Comparison of ENCODE assay signal across 2 cellular contexts in the genomic region with DNA sequence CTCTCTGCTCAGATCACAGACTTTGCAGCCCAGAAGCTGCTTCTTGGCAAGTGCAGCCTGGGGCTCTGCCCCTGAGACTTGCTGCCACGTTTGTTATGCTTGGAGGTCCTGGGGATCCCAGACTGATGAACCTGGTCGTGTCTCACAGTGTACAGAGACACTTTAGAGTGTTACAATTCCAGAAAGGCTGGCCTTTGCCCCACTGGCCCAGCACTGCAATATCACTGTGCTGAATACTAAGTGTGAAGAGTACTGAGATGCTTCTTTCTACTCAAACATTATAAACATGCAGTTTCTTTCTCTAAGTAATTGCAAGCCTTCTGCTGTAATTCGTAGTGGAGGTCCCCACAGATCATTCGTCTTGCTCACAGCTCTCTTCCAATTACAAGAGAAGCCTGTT.
TF ChIP-seq lines count a peak whose summit lies in the region.

No MANE protein-coding gene starts in this region.

TF ChIP-seq in HepG2, 621 proteins besides CTCF, POLR2A, EP300 and RAD21 (continued from another document):
- TF ChIP-seq, protein P1, sequence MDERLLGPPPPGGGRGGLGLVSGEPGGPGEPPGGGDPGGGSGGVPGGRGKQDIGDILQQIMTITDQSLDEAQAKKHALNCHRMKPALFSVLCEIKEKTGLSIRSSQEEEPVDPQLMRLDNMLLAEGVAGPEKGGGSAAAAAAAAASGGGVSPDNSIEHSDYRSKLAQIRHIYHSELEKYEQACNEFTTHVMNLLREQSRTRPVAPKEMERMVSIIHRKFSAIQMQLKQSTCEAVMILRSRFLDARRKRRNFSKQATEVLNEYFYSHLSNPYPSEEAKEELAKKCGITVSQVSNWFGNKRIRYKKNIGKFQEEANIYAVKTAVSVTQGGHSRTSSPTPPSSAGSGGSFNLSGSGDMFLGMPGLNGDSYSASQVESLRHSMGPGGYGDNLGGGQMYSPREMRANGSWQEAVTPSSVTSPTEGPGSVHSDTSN (CRISPR knock-in tag; IDR thresholded peaks at IDR 0.05): no peak
- TF ChIP-seq, protein P2, sequence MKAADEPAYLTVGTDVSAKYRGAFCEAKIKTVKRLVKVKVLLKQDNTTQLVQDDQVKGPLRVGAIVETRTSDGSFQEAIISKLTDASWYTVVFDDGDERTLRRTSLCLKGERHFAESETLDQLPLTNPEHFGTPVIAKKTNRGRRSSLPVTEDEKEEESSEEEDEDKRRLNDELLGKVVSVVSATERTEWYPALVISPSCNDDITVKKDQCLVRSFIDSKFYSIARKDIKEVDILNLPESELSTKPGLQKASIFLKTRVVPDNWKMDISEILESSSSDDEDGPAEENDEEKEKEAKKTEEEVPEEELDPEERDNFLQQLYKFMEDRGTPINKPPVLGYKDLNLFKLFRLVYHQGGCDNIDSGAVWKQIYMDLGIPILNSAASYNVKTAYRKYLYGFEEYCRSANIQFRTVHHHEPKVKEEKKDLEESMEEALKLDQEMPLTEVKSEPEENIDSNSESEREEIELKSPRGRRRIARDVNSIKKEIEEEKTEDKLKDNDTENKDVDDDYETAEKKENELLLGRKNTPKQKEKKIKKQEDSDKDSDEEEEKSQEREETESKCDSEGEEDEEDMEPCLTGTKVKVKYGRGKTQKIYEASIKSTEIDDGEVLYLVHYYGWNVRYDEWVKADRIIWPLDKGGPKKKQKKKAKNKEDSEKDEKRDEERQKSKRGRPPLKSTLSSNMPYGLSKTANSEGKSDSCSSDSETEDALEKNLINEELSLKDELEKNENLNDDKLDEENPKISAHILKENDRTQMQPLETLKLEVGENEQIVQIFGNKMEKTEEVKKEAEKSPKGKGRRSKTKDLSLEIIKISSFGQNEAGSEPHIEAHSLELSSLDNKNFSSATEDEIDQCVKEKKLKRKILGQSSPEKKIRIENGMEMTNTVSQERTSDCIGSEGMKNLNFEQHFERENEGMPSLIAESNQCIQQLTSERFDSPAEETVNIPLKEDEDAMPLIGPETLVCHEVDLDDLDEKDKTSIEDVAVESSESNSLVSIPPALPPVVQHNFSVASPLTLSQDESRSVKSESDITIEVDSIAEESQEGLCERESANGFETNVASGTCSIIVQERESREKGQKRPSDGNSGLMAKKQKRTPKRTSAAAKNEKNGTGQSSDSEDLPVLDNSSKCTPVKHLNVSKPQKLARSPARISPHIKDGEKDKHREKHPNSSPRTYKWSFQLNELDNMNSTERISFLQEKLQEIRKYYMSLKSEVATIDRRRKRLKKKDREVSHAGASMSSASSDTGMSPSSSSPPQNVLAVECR (CRISPR knock-in tag; IDR thresholded peaks at IDR 0.05; ENCODE audit: borderline replicate concordance): no peak
- TF ChIP-seq SP5 (CRISPR knock-in tag; IDR thresholded peaks at IDR 0.05; ENCODE audit: borderline replicate concordance, low read depth): no peak
- TF ChIP-seq TOPORS (CRISPR knock-in tag; IDR thresholded peaks at IDR 0.05): no peak
- no peak for TF ChIP-seq BCL6 (CRISPR knock-in tag; IDR thresholded peaks at IDR 0.05)

TF ChIP-seq in GM12878, 131 proteins besides CTCF, POLR2A, EP300 and RAD21 (continued from another document):
- TF ChIP-seq, protein P3, sequence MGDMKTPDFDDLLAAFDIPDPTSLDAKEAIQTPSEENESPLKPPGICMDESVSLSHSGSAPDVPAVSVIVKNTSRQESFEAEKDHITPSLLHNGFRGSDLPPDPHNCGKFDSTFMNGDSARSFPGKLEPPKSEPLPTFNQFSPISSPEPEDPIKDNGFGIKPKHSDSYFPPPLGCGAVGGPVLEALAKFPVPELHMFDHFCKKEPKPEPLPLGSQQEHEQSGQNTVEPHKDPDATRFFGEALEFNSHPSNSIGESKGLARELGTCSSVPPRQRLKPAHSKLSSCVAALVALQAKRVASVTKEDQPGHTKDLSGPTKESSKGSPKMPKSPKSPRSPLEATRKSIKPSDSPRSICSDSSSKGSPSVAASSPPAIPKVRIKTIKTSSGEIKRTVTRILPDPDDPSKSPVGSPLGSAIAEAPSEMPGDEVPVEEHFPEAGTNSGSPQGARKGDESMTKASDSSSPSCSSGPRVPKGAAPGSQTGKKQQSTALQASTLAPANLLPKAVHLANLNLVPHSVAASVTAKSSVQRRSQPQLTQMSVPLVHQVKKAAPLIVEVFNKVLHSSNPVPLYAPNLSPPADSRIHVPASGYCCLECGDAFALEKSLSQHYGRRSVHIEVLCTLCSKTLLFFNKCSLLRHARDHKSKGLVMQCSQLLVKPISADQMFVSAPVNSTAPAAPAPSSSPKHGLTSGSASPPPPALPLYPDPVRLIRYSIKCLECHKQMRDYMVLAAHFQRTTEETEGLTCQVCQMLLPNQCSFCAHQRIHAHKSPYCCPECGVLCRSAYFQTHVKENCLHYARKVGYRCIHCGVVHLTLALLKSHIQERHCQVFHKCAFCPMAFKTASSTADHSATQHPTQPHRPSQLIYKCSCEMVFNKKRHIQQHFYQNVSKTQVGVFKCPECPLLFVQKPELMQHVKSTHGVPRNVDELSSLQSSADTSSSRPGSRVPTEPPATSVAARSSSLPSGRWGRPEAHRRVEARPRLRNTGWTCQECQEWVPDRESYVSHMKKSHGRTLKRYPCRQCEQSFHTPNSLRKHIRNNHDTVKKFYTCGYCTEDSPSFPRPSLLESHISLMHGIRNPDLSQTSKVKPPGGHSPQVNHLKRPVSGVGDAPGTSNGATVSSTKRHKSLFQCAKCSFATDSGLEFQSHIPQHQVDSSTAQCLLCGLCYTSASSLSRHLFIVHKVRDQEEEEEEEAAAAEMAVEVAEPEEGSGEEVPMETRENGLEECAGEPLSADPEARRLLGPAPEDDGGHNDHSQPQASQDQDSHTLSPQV (IDR thresholded peaks at IDR 0.05): no peak
- TF ChIP-seq ESRRA (IDR thresholded peaks at IDR 0.05; ENCODE audit: low read length) (no peak), NR2C1 (IDR thresholded peaks at IDR 0.05) (no peak), RB1 (IDR thresholded peaks at IDR 0.05; ENCODE audit: borderline replicate concordance) (no peak), HCFC1 (IDR thresholded peaks at IDR 0.05; ENCODE audit: low read length) (no peak), RUNX3 (IDR thresholded peaks at IDR 0.05; ENCODE audit: low read length) (no peak), BMI1 (IDR thresholded peaks at IDR 0.05; ENCODE audit: borderline replicate concordance) (no peak), IRF4 (IDR thresholded peaks at IDR 0.05; ENCODE audit: low read depth, low read length) (no peak), SUPT20H (IDR thresholded peaks at IDR 0.05; ENCODE audit: borderline replicate concordance, control insufficient read depth, low read depth, low read length) (no peak)
TF ChIP-seq in GM12878: peak in this region for 0.
